ENCODE assay signal across 1 cellular context in genomic region chrX:10047133-10047532, GRCh38.
TF ChIP-seq lines count a peak whose summit lies in the region.

No MANE protein-coding gene starts in this region.

TF ChIP-seq in GM23338, 12 proteins besides CTCF, POLR2A, EP300 and RAD21:
- TF ChIP-seq, protein P1, sequence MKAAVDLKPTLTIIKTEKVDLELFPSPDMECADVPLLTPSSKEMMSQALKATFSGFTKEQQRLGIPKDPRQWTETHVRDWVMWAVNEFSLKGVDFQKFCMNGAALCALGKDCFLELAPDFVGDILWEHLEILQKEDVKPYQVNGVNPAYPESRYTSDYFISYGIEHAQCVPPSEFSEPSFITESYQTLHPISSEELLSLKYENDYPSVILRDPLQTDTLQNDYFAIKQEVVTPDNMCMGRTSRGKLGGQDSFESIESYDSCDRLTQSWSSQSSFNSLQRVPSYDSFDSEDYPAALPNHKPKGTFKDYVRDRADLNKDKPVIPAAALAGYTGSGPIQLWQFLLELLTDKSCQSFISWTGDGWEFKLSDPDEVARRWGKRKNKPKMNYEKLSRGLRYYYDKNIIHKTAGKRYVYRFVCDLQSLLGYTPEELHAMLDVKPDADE (IDR thresholded peaks at IDR 0.05) = no peak
- TF ChIP-seq NANOG (IDR thresholded peaks at IDR 0.05; ENCODE audit: borderline replicate concordance) = no peak
- TF ChIP-seq POLR2AphosphoS5 (IDR thresholded peaks at IDR 0.05; ENCODE audit: low read depth) = no peak
- TF ChIP-seq STAT1 (IDR thresholded peaks at IDR 0.05; ENCODE audit: unreplicated experiment) = no peak
- TF ChIP-seq, protein P2, sequence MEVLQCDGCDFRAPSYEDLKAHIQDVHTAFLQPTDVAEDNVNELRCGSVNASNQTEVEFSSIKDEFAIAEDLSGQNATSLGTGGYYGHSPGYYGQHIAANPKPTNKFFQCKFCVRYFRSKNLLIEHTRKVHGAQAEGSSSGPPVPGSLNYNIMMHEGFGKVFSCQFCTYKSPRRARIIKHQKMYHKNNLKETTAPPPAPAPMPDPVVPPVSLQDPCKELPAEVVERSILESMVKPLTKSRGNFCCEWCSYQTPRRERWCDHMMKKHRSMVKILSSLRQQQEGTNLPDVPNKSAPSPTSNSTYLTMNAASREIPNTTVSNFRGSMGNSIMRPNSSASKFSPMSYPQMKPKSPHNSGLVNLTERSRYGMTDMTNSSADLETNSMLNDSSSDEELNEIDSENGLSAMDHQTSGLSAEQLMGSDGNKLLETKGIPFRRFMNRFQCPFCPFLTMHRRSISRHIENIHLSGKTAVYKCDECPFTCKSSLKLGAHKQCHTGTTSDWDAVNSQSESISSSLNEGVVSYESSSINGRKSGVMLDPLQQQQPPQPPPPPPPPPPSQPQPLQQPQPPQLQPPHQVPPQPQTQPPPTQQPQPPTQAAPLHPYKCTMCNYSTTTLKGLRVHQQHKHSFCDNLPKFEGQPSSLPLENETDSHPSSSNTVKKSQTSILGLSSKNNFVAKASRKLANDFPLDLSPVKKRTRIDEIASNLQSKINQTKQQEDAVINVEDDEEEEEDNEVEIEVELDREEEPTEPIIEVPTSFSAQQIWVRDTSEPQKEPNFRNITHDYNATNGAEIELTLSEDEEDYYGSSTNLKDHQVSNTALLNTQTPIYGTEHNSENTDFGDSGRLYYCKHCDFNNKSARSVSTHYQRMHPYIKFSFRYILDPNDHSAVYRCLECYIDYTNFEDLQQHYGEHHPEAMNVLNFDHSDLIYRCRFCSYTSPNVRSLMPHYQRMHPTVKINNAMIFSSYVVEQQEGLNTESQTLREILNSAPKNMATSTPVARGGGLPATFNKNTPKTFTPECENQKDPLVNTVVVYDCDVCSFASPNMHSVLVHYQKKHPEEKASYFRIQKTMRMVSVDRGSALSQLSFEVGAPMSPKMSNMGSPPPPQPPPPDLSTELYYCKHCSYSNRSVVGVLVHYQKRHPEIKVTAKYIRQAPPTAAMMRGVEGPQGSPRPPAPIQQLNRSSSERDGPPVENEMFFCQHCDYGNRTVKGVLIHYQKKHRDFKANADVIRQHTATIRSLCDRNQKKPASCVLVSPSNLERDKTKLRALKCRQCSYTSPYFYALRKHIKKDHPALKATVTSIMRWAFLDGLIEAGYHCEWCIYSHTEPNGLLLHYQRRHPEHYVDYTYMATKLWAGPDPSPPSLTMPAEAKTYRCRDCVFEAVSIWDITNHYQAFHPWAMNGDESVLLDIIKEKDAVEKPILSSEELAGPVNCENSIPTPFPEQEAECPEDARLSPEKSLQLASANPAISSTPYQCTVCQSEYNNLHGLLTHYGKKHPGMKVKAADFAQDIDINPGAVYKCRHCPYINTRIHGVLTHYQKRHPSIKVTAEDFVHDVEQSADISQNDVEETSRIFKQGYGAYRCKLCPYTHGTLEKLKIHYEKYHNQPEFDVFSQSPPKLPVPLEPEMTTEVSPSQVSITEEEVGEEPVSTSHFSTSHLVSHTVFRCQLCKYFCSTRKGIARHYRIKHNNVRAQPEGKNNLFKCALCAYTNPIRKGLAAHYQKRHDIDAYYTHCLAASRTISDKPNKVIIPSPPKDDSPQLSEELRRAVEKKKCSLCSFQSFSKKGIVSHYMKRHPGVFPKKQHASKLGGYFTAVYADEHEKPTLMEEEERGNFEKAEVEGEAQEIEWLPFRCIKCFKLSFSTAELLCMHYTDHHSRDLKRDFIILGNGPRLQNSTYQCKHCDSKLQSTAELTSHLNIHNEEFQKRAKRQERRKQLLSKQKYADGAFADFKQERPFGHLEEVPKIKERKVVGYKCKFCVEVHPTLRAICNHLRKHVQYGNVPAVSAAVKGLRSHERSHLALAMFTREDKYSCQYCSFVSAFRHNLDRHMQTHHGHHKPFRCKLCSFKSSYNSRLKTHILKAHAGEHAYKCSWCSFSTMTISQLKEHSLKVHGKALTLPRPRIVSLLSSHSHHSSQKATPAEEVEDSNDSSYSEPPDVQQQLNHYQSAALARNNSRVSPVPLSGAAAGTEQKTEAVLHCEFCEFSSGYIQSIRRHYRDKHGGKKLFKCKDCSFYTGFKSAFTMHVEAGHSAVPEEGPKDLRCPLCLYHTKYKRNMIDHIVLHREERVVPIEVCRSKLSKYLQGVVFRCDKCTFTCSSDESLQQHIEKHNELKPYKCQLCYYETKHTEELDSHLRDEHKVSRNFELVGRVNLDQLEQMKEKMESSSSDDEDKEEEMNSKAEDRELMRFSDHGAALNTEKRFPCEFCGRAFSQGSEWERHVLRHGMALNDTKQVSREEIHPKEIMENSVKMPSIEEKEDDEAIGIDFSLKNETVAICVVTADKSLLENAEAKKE (CRISPR knock-in tag; IDR thresholded peaks at IDR 0.05) = no peak
- no peak for TF ChIP-seq CREB1 (CRISPR knock-in tag; IDR thresholded peaks at IDR 0.05; ENCODE audit: low read depth)
- no peak for TF ChIP-seq EZH2phosphoT487 (IDR thresholded peaks at IDR 0.05; ENCODE audit: unreplicated experiment)
- no peak for TF ChIP-seq ZNF331 (CRISPR knock-in tag; IDR thresholded peaks at IDR 0.05; ENCODE audit: low read depth)
- no peak for TF ChIP-seq JUNB (IDR thresholded peaks at IDR 0.05; ENCODE audit: unreplicated experiment)
- no peak for TF ChIP-seq REST (IDR thresholded peaks at IDR 0.05; ENCODE audit: unreplicated experiment)
- no peak for TF ChIP-seq ZNF114 (CRISPR knock-in tag; IDR thresholded peaks at IDR 0.05)
- no peak for TF ChIP-seq EZH2 (IDR thresholded peaks at IDR 0.05; ENCODE audit: low read depth, unreplicated experiment)
